11 cellular contexts compared by ENCODE assay signal in the genomic region with DNA sequence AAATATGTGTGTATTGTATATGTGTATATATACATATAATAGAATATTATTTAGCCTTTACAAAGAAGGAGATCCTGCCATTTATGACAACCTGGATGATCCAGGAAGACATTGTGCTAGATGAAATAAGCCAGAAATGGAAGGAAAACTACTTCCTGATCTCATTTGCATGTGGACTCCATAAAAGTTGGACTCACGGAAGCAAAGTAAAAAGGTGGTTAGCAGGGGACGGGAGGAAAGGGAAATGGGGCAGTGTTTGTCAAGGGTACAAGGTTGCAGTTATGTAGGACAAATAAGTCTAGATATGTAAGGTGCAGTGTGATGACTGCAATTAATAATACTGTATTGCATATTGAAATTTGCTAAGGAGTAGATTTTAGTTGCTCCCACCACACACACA.
"Had no signal": no experiment of that assay in that cellular context is flagged by ENCODE, and none has a peak within 500 bp of the region (broad histone marks: within the 10 kb centered on the region; RNA-seq: fewer than 3 reads in every experiment).

No MANE protein-coding gene starts in this region.

- H3K4me3 Mint-ChIP-seq: GM23338, H9, HFFc6 had no signal

- H3K4me1 Mint-ChIP-seq: GM23338, H9 had no signal

- H3K9me3 ChIP-seq: HAP-1 had no signal

- H3K36me3 ChIP-seq: HAP-1 had no signal

- FAIRE-seq: H1, H54 had no signal

- H3K4me1 ChIP-seq: HAP-1 had no signal

- ATAC-seq: GM23338, HCT116 had no signal

- H3K9me3 Mint-ChIP-seq: HFFc6 had no signal

- H3K27ac Mint-ChIP-seq: GM23338, H9, HFFc6 had no signal

- H3K4me3 ChIP-seq: GM23248, GM23338, HAP-1 had no signal

- DNase-seq: GM23248, GOT3, H7, H9, HCEC 1CT, HFFc6 had no signal

- H3K27ac ChIP-seq: GM23248 had no signal
